12 cellular contexts compared by ENCODE assay signal in the genomic region with DNA sequence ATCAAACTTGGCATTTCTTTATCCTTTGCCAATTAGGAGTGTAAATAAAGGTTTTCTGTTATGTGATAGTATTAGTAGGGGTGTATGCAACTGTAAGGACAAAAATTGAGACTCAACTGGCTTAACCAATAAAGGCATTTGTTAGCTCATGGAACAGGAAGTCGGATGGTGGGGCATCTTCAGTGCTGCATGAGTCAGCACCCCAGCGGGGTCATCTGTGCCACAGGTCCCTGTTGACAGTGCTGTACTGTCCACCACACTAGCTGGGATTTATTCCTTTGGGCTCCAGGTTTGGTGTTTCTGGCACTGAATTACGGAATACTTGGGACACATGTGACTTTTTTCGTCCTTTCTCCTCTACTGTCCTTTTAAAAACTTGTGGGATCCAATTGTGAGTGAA.
DNase-seq lines count a peak whose midpoint lies in the region; ATAC-seq and TF ChIP-seq lines count a peak whose summit lies in the region.
"Had no signal": no experiment of that assay in that cellular context is flagged by ENCODE, and none has a peak within 500 bp of the region (broad histone marks: within the 10 kb centered on the region; RNA-seq: fewer than 3 reads in every experiment).

No MANE protein-coding gene starts in this region.

- no peaks in the 10 kb centered on the region for H3K27me3 Mint-ChIP-seq in endodermal cell (ENCODE audit: insufficient read depth)

- H4K20me1 ChIP-seq in PC-3 (ENCODE audit: low read length) (peaks cover 18% of the 10 kb centered on the region; the same call in 1 of the 2 replicates), osteoblast (ENCODE audit: insufficient read depth, low read length) (peaks cover 28% of the 10 kb centered on the region)

- no peaks in the 10 kb centered on the region for H3K27me3 ChIP-seq in PC-3 (ENCODE audit: low read length)
- H3K27me3 ChIP-seq in endodermal cell (ENCODE audit: control insufficient read depth, insufficient read depth, low read length, poor library complexity, severe bottlenecking), result no peaks in the 10 kb centered on the region
- no peaks in the 10 kb centered on the region for H3K27me3 ChIP-seq in osteoblast (ENCODE audit: insufficient read depth, low read length)
- H3K27me3 ChIP-seq in tibial artery, result no peaks in the 10 kb centered on the region

- H3K36me3 ChIP-seq in PC-3 (ENCODE audit: low read depth, low read length) (peaks cover 77% of the 10 kb centered on the region), endodermal cell (ENCODE audit: control insufficient read depth, insufficient read depth, low read length) (peaks cover 83% of the 10 kb centered on the region), osteoblast (ENCODE audit: insufficient read depth, low read length) (peaks cover 37% of the 10 kb centered on the region), tibial artery (peaks cover 21 to 58% (median 36%) of the 10 kb centered on the region in 3 donors)

- POLR2A ChIA-PET in PC-3 (lab: Charles Lee; ENCODE audit: unreplicated experiment) (interaction anchor here (0.5 kb wide), 1 partner anchor 40 kb away, joined by 3 read pairs; no protein-coding TSS in a partner anchor), RWPE1 (lab: Yijun Ruan, JAX; ENCODE audit: low non-redundant PET) (no interaction called here)

- no peak overlapping the region for H3K27ac ChIP-seq in PC-3 (ENCODE audit: low read length)
- no peak overlapping the region for H3K27ac ChIP-seq in endodermal cell (ENCODE audit: low read depth, low read length)
- peak overlapping the region; percentile 0 for H3K27ac ChIP-seq in osteoblast (ENCODE audit: low read depth, low read length)
- no peak overlapping the region for H3K27ac ChIP-seq in RWPE1
- H3K27ac ChIP-seq in tibial artery, result no peak overlapping the region

- peak; percentile 57 for DNase-seq in DMS53 treated with DMSO at 0.1 percent for 48 hours (lab: John Stamatoyannopoulos, UW; ENCODE audit: unreplicated experiment)
- peak; percentile 36 for DNase-seq in PC-3
- no peak for DNase-seq in endodermal cell
- DNase-seq in osteoblast (ENCODE audit: insufficient read length, low spot score, missing footprints), result no peak
- DNase-seq in RWPE1 (ENCODE audit: low spot score), result no peak
- DNase-seq in stimulated activated CD4-positive, alpha-beta T cell treated with anti-CD3 and anti-CD28 coated beads, Interleukin-2, amount 100 ng/mL, for 24 hours, result no peak
- DNase-seq in NCI-H2029 (lab: John Stamatoyannopoulos, UW), result no peak
- DNase-seq in tibial artery, result no peak
- DNase-seq: central memory CD4-positive, alpha-beta T cell; hypothalamus; NCI-H1417 treated with DMSO at 0.1 percent for 48 hours; RPMI8226 had no signal

- H3K9me3 Mint-ChIP-seq in endodermal cell, result peaks cover 1% of the 10 kb centered on the region

- TF ChIP-seq CTCF in PC-3 (conservative IDR thresholded peaks at IDR 0.05; ENCODE audit: low read depth, low read length) (no peak), endodermal cell (conservative IDR thresholded peaks at IDR 0.05) (no peak), osteoblast (IDR thresholded peaks at IDR 0.05; ENCODE audit: extremely low read depth, low read depth, low read length) (no peak), RWPE1 (conservative IDR thresholded peaks at IDR 0.05; ENCODE audit: low read depth) (no peak), tibial artery (IDR thresholded peaks at IDR 0.05) (no peak)

- BruUV-seq in PC-3 (replicated peaks; lab: Mats Ljungman, UMichigan), result no TSS peak

- no peak overlapping the region for H2AFZ ChIP-seq in PC-3 (ENCODE audit: low read length)
- H2AFZ ChIP-seq in osteoblast (ENCODE audit: low read length), result no peak overlapping the region

- H3K27ac Mint-ChIP-seq in endodermal cell, result peak overlapping the region; percentile 36

- no peak overlapping the region for H3K9ac ChIP-seq in PC-3 (ENCODE audit: low read length)
- no peak overlapping the region for H3K9ac ChIP-seq in endodermal cell (ENCODE audit: extremely low read depth, low read length, poor library complexity, severe bottlenecking)

- H3K9me3 ChIP-seq in PC-3 (ENCODE audit: low read length) (no peaks in the 10 kb centered on the region), endodermal cell (ENCODE audit: control insufficient read depth, low read length) (no peaks in the 10 kb centered on the region), osteoblast (ENCODE audit: low read depth, low read length) (no peaks in the 10 kb centered on the region), tibial artery (no peaks in the 10 kb centered on the region)

- 92 to 100% methylated on average over 4 of the region's 4 CpGs for WGBS in endodermal cell (ENCODE audit: insufficient coverage in 1 of 2, insufficient read length in 1 of 2), 2 experiments

- no peaks in the 10 kb centered on the region for H3K9me2 ChIP-seq in PC-3 (replicated peaks; ENCODE audit: low read length)

- peaks cover 79% of the 10 kb centered on the region for H3K36me3 Mint-ChIP-seq in endodermal cell (ENCODE audit: low read depth)

- CTCF ChIA-PET in PC-3 (lab: Charles Lee), result no interaction called here
- CTCF ChIA-PET in RWPE1 (lab: Yijun Ruan, JAX), result interaction anchor here (0.6 kb wide), 1 partner anchor 88 kb away, joined by 3 read pairs; no protein-coding TSS in a partner anchor

- H3K79me2 ChIP-seq in PC-3 (ENCODE audit: low read length) (peaks cover 77% of the 10 kb centered on the region), osteoblast (ENCODE audit: insufficient read depth, low read length) (peaks cover 79% of the 10 kb centered on the region)

- no peak overlapping the region for H3K4me3 Mint-ChIP-seq in endodermal cell

- H3F3A ChIP-seq in PC-3 (ENCODE audit: low read length, unreplicated experiment), result no peaks in the 10 kb centered on the region

- H3K4me1 Mint-ChIP-seq in endodermal cell, result peaks cover 15% of the 10 kb centered on the region

- intact Hi-C loops in PC-3 (cut with micrococcal nuclease) (no loop called here), tibial artery (cut with DNase I; ENCODE audit: low total_unique reads) (no loop called here)

- H3K4me3 ChIP-seq in PC-3 (ENCODE audit: low read length) (no peak overlapping the region), endodermal cell (ENCODE audit: low read length) (no peak overlapping the region), osteoblast (ENCODE audit: insufficient read depth, low read length) (no peak overlapping the region), tibial artery (no peak overlapping the region)

- no peak overlapping the region for H3K4me2 ChIP-seq in PC-3 (ENCODE audit: low read length)
- no peak overlapping the region for H3K4me2 ChIP-seq in osteoblast (ENCODE audit: insufficient read depth, low read length)

- H3K4me1 ChIP-seq in PC-3 (ENCODE audit: insufficient read depth, low read length) (peaks cover 33% of the 10 kb centered on the region), endodermal cell (ENCODE audit: control insufficient read depth, insufficient read depth, low read length) (no peaks in the 10 kb centered on the region), osteoblast (ENCODE audit: insufficient read depth, low read length) (peaks cover 35% of the 10 kb centered on the region), tibial artery (peaks cover 0 to 55% (median 27%) of the 10 kb centered on the region in 4 donors)

- peak; percentile 45; the same call in 1 of the 2 replicates for ATAC-seq in PC-3

Comparison
In these comparisons a context has a peak if more than half of its experiments do, and no peak if none do; other contexts are left out.
1. DNase-seq: peak in DMS53 treated with DMSO at 0.1 percent for 48 hours (single experiment) and PC-3 (single experiment); none in endodermal cell (single experiment), osteoblast (single experiment), RWPE1 (single experiment), stimulated activated CD4-positive, alpha-beta T cell treated with anti-CD3 and anti-CD28 coated beads, Interleukin-2, amount 100 ng/mL, for 24 hours (0 of 2), NCI-H2029 (single experiment) and tibial artery (0 of 2).